In the genomic region with DNA sequence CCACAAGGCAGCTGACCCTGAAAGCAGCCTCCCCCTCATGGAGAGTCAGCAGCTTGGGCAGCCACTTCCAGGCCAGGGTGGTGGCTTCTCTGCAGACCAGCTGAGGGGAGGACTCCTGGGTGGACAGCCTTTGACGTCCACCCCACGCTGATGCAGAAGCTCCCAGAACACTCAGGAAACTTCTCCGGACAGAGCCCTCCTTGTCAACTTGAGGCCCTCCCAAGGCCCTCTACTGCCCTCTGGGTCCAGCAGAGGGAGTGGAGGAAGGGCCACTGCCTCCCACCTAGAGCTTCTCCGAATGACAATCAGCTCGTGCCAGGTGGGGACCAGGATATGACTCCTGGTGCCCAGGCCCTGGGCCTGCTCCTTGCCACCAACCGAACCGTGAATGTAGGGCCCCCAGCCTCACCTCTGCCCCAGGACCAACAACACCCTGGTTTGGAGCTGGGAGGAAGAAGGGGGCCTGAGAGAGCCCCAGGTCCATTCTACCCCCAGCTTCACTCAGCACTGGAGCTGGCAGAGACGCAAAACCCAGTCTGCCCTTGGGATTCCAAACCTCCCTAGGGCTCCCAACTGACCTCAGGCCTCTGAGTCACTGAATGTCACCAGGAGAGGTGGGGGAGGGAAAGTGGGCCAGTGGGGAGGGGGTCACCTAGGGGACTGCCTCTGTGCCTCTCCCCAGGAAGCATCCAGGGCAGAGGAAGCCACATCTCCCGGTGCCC, we compare ENCODE assay signal across 1 cellular context.
TF ChIP-seq lines count a peak whose summit lies in the region.

No MANE protein-coding gene starts in this region.

TF ChIP-seq in HepG2, 621 proteins besides CTCF, POLR2A, EP300 and RAD21 (continued from another document and continues in another):
- TF ChIP-seq, protein P1, sequence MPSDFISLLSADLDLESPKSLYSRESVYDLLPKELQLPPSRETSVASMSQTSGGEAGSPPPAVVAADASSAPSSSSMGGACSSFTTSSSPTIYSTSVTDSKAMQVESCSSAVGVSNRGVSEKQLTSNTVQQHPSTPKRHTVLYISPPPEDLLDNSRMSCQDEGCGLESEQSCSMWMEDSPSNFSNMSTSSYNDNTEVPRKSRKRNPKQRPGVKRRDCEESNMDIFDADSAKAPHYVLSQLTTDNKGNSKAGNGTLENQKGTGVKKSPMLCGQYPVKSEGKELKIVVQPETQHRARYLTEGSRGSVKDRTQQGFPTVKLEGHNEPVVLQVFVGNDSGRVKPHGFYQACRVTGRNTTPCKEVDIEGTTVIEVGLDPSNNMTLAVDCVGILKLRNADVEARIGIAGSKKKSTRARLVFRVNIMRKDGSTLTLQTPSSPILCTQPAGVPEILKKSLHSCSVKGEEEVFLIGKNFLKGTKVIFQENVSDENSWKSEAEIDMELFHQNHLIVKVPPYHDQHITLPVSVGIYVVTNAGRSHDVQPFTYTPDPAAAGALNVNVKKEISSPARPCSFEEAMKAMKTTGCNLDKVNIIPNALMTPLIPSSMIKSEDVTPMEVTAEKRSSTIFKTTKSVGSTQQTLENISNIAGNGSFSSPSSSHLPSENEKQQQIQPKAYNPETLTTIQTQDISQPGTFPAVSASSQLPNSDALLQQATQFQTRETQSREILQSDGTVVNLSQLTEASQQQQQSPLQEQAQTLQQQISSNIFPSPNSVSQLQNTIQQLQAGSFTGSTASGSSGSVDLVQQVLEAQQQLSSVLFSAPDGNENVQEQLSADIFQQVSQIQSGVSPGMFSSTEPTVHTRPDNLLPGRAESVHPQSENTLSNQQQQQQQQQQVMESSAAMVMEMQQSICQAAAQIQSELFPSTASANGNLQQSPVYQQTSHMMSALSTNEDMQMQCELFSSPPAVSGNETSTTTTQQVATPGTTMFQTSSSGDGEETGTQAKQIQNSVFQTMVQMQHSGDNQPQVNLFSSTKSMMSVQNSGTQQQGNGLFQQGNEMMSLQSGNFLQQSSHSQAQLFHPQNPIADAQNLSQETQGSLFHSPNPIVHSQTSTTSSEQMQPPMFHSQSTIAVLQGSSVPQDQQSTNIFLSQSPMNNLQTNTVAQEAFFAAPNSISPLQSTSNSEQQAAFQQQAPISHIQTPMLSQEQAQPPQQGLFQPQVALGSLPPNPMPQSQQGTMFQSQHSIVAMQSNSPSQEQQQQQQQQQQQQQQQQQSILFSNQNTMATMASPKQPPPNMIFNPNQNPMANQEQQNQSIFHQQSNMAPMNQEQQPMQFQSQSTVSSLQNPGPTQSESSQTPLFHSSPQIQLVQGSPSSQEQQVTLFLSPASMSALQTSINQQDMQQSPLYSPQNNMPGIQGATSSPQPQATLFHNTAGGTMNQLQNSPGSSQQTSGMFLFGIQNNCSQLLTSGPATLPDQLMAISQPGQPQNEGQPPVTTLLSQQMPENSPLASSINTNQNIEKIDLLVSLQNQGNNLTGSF (CRISPR knock-in tag; IDR thresholded peaks at IDR 0.05) = no peak
- TF ChIP-seq MED8 (CRISPR knock-in tag; IDR thresholded peaks at IDR 0.05; ENCODE audit: insufficient replicate concordance) (no peak), TGIF2 (CRISPR knock-in tag; IDR thresholded peaks at IDR 0.05) (no peak; the same call in 1 of the 2 replicates), MYNN (CRISPR knock-in tag; IDR thresholded peaks at IDR 0.05; ENCODE audit: low read depth) (no peak), NPAS2 (CRISPR knock-in tag; IDR thresholded peaks at IDR 0.05; ENCODE audit: borderline replicate concordance) (no peak), ZNF232 (CRISPR knock-in tag; IDR thresholded peaks at IDR 0.05; ENCODE audit: borderline replicate concordance) (0 out of 2 replicates have a peak, but pooled peaks have one; percentile 54), TAF1 (CRISPR knock-in tag; IDR thresholded peaks at IDR 0.05) (no peak), SOX13 (IDR thresholded peaks at IDR 0.05) (no peak), SOX13 (CRISPR knock-in tag; conservative IDR thresholded peaks at IDR 0.05 in 1 of 2, IDR thresholded peaks at IDR 0.05 in 1 of 2) (peak in 1 of 2 experiments; percentile 7; a peak in 1 of 4 replicates), ZNF569 (CRISPR knock-in tag; IDR thresholded peaks at IDR 0.05; ENCODE audit: borderline replicate concordance) (no peak), ZNF605 (CRISPR knock-in tag; IDR thresholded peaks at IDR 0.05) (no peak), JDP2 (CRISPR knock-in tag; IDR thresholded peaks at IDR 0.05; ENCODE audit: borderline replicate concordance) (no peak), HOXA5 (CRISPR knock-in tag; IDR thresholded peaks at IDR 0.05) (no peak), PHF5A (CRISPR knock-in tag; IDR thresholded peaks at IDR 0.05; ENCODE audit: low read depth, unreplicated experiment) (no peak), RFX1 (IDR thresholded peaks at IDR 0.05) (no peak), ZNF24 (IDR thresholded peaks at IDR 0.05) (no peak), ZNF337 (CRISPR knock-in tag; IDR thresholded peaks at IDR 0.05; ENCODE audit: borderline replicate concordance, low read depth) (peak; percentile 65; the same call in 1 of the 2 replicates)
- TF ChIP-seq, protein P2, sequence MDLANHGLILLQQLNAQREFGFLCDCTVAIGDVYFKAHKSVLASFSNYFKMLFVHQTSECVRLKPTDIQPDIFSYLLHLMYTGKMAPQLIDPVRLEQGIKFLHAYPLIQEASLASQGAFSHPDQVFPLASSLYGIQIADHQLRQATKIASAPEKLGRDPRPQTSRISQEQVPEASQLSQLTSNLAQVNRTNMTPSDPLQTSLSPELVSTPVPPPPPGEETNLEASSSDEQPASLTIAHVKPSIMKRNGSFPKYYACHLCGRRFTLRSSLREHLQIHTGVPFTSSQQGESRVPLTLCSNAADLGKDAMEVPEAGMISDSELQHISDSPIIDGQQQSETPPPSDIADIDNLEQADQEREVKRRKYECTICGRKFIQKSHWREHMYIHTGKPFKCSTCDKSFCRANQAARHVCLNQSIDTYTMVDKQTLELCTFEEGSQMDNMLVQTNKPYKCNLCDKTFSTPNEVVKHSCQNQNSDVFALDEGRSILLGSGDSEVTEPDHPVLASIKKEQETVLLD (CRISPR knock-in tag; IDR thresholded peaks at IDR 0.05; ENCODE audit: low read depth) = no peak
- TF ChIP-seq, protein P3, sequence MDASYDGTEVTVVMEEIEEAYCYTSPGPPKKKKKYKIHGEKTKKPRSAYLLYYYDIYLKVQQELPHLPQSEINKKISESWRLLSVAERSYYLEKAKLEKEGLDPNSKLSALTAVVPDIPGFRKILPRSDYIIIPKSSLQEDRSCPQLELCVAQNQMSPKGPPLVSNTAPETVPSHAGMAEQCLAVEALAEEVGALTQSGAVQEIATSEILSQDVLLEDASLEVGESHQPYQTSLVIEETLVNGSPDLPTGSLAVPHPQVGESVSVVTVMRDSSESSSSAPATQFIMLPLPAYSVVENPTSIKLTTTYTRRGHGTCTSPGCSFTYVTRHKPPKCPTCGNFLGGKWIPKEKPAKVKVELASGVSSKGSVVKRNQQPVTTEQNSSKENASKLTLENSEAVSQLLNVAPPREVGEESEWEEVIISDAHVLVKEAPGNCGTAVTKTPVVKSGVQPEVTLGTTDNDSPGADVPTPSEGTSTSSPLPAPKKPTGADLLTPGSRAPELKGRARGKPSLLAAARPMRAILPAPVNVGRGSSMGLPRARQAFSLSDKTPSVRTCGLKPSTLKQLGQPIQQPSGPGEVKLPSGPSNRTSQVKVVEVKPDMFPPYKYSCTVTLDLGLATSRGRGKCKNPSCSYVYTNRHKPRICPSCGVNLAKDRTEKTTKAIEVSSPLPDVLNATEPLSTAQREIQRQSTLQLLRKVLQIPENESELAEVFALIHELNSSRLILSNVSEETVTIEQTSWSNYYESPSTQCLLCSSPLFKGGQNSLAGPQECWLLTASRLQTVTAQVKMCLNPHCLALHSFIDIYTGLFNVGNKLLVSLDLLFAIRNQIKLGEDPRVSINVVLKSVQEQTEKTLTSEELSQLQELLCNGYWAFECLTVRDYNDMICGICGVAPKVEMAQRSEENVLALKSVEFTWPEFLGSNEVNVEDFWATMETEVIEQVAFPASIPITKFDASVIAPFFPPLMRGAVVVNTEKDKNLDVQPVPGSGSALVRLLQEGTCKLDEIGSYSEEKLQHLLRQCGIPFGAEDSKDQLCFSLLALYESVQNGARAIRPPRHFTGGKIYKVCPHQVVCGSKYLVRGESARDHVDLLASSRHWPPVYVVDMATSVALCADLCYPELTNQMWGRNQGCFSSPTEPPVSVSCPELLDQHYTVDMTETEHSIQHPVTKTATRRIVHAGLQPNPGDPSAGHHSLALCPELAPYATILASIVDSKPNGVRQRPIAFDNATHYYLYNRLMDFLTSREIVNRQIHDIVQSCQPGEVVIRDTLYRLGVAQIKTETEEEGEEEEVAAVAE (CRISPR knock-in tag; IDR thresholded peaks at IDR 0.05; ENCODE audit: borderline replicate concordance) = no peak
- TF ChIP-seq, protein P4, sequence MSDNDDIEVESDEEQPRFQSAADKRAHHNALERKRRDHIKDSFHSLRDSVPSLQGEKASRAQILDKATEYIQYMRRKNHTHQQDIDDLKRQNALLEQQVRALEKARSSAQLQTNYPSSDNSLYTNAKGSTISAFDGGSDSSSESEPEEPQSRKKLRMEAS (IDR thresholded peaks at IDR 0.05) = peak; percentile 35; the same call in 1 of the 2 replicates
- TF ChIP-seq, protein P5, sequence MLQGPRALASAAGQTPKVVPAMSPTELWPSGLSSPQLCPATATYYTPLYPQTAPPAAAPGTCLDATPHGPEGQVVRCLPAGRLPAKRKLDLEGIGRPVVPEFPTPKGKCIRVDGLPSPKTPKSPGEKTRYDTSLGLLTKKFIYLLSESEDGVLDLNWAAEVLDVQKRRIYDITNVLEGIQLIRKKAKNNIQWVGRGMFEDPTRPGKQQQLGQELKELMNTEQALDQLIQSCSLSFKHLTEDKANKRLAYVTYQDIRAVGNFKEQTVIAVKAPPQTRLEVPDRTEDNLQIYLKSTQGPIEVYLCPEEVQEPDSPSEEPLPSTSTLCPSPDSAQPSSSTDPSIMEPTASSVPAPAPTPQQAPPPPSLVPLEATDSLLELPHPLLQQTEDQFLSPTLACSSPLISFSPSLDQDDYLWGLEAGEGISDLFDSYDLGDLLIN (CRISPR knock-in tag; IDR thresholded peaks at IDR 0.05; ENCODE audit: borderline replicate concordance) = no peak
- TF ChIP-seq, protein P6, sequence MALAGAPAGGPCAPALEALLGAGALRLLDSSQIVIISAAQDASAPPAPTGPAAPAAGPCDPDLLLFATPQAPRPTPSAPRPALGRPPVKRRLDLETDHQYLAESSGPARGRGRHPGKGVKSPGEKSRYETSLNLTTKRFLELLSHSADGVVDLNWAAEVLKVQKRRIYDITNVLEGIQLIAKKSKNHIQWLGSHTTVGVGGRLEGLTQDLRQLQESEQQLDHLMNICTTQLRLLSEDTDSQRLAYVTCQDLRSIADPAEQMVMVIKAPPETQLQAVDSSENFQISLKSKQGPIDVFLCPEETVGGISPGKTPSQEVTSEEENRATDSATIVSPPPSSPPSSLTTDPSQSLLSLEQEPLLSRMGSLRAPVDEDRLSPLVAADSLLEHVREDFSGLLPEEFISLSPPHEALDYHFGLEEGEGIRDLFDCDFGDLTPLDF (CRISPR knock-in tag; IDR thresholded peaks at IDR 0.05) = no peak
- TF ChIP-seq, protein P7, sequence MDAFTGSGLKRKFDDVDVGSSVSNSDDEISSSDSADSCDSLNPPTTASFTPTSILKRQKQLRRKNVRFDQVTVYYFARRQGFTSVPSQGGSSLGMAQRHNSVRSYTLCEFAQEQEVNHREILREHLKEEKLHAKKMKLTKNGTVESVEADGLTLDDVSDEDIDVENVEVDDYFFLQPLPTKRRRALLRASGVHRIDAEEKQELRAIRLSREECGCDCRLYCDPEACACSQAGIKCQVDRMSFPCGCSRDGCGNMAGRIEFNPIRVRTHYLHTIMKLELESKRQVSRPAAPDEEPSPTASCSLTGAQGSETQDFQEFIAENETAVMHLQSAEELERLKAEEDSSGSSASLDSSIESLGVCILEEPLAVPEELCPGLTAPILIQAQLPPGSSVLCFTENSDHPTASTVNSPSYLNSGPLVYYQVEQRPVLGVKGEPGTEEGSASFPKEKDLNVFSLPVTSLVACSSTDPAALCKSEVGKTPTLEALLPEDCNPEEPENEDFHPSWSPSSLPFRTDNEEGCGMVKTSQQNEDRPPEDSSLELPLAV (CRISPR knock-in tag; conservative IDR thresholded peaks at IDR 0.05; ENCODE audit: low read depth) = no peak
- TF ChIP-seq, protein P8, sequence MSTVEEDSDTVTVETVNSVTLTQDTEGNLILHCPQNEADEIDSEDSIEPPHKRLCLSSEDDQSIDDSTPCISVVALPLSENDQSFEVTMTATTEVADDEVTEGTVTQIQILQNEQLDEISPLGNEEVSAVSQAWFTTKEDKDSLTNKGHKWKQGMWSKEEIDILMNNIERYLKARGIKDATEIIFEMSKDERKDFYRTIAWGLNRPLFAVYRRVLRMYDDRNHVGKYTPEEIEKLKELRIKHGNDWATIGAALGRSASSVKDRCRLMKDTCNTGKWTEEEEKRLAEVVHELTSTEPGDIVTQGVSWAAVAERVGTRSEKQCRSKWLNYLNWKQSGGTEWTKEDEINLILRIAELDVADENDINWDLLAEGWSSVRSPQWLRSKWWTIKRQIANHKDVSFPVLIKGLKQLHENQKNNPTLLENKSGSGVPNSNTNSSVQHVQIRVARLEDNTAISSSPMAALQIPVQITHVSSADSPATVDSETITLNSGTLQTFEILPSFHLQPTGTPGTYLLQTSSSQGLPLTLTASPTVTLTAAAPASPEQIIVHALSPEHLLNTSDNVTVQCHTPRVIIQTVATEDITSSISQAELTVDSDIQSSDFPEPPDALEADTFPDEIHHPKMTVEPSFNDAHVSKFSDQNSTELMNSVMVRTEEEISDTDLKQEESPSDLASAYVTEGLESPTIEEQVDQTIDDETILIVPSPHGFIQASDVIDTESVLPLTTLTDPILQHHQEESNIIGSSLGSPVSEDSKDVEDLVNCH (CRISPR knock-in tag; IDR thresholded peaks at IDR 0.05) = 0 out of 2 replicates have a peak, but pooled peaks have one; percentile 27
- TF ChIP-seq, protein P9, sequence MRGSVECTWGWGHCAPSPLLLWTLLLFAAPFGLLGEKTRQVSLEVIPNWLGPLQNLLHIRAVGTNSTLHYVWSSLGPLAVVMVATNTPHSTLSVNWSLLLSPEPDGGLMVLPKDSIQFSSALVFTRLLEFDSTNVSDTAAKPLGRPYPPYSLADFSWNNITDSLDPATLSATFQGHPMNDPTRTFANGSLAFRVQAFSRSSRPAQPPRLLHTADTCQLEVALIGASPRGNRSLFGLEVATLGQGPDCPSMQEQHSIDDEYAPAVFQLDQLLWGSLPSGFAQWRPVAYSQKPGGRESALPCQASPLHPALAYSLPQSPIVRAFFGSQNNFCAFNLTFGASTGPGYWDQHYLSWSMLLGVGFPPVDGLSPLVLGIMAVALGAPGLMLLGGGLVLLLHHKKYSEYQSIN (CRISPR knock-in tag; IDR thresholded peaks at IDR 0.05; ENCODE audit: borderline replicate concordance) = no peak
- TF ChIP-seq, protein P10, sequence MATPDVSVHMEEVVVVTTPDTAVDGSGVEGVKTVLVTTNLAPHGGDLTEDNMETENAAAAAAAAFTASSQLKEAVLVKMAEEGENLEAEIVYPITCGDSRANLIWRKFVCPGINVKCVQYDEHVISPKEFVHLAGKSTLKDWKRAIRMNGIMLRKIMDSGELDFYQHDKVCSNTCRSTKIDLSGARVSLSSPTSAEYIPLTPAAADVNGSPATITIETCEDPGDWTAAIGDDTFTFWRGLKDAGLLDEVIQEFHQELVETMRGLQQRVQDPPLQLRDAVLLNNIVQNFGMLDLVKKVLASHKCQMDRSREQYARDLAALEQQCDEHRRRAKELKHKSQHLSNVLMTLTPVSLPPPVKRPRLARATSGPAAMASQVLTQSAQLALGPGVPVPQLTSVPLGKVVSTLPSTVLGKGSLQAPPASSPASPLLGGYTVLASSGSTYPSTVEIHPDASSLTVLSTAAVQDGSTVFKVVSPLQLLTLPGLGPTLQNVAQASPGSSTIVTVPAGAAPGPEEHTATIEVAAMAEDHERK (CRISPR knock-in tag; IDR thresholded peaks at IDR 0.05; ENCODE audit: low read depth) = no peak
- TF ChIP-seq, protein P11, sequence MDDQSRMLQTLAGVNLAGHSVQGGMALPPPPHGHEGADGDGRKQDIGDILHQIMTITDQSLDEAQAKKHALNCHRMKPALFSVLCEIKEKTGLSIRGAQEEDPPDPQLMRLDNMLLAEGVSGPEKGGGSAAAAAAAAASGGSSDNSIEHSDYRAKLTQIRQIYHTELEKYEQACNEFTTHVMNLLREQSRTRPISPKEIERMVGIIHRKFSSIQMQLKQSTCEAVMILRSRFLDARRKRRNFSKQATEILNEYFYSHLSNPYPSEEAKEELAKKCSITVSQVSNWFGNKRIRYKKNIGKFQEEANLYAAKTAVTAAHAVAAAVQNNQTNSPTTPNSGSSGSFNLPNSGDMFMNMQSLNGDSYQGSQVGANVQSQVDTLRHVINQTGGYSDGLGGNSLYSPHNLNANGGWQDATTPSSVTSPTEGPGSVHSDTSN (CRISPR knock-in tag; IDR thresholded peaks at IDR 0.05; ENCODE audit: borderline replicate concordance) = no peak
